Comparison of ENCODE assay signal across 8 cellular contexts in the genomic region with DNA sequence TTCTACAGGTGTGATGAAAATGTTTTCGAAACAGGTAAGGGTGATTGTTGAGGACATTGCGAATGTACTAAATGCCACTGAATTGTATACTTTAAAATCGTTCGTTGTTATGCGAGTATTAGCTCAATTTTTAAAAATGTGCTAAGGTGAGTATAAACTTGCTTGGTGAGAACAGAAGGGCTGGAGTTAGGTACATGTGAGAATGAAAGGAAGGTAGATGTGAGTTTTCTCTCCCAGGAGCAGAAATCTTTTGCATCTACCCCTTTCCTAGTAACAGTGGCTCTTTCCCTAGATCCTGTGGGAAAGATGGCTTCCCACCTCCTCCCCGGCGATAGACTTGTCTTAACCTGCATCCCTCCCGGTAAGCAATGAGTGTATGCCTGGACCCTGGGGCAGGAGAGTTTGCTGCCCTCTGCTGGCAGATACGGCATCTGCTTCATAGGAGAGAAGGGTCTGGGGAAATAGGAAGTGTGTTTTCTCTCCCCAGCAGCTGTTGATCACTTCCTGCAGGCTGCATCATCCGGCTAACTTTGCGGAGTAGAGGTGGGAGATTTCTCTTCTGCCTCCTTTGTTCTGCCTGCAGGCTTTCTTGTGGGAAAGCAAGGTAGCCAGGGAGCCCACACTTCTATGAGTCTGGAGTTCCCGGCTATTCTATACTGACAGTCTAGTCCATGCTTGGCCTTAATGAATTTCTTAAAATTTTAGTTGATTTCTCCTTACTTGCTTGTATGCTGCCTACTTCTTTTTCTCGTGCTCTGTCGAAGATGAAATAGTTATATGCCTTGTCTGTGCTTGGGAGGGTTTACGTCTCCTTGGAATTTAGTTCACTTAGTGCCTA.
A peak's percentile ranks its signal among the peaks of the same experiment; 100 is the strongest.
DNase-seq lines count a peak whose midpoint lies in the region; ATAC-seq and TF ChIP-seq lines count a peak whose summit lies in the region.

No MANE protein-coding gene starts in this region.

- POLR2A ChIA-PET in OCI-LY7 (lab: Charles Lee) = interaction anchor here (0.5 to 0.7 kb wide), 2 partner anchors 164 to 377 kb away, joined by 3 to 5 read pairs; no protein-coding TSS in a partner anchor

- no TSS peak for BruUV-seq in OCI-LY7 (replicated peaks; lab: Mats Ljungman, UMichigan)

- H3K27me3 ChIP-seq in prostate gland (replicated peaks; ENCODE audit: insufficient read depth) = no peaks in the 10 kb centered on the region

- H3K4me2 ChIP-seq in OCI-LY7 (ENCODE audit: low read length) = no peak overlapping the region

- no peaks in the 10 kb centered on the region for H3K36me3 Mint-ChIP-seq in activated T-cell treated with anti-CD3 and anti-CD28 coated beads, Interleukin-2, amount 50 U/mL, for 24 hours (ENCODE audit: low read depth)

- H3K36me3 ChIP-seq in OCI-LY7 (ENCODE audit: insufficient read depth, low read length) (no peaks in the 10 kb centered on the region), prostate gland (no peaks in the 10 kb centered on the region)

- no peak overlapping the region for H3K4me3 ChIP-seq in OCI-LY7 (ENCODE audit: low read depth, low read length, poor library complexity, severe bottlenecking)
- H3K4me3 ChIP-seq in prostate gland = no peak overlapping the region

- H3K27me3 Mint-ChIP-seq in activated T-cell treated with anti-CD3 and anti-CD28 coated beads, Interleukin-2, amount 50 U/mL, for 24 hours = no peaks in the 10 kb centered on the region

- CTCF ChIA-PET in OCI-LY7 (lab: Charles Lee; ENCODE audit: unreplicated experiment) = interaction anchor here (0.6 kb wide), 1 partner anchor 97 kb away, joined by 6 read pairs; no protein-coding TSS in a partner anchor

- H3K4me3 Mint-ChIP-seq in activated T-cell treated with anti-CD3 and anti-CD28 coated beads, Interleukin-2, amount 50 U/mL, for 24 hours = no peak overlapping the region

- H4K20me1 ChIP-seq in OCI-LY7 (ENCODE audit: insufficient read depth, low read length) = no peaks in the 10 kb centered on the region

- DNase-seq in DMS53 treated with DMSO at 0.1 percent for 48 hours (lab: John Stamatoyannopoulos, UW; ENCODE audit: unreplicated experiment) (peak; percentile 91), OCI-LY7 (ENCODE audit: low spot score) (peak; percentile 73), germinal center (ENCODE audit: low spot score) (peak; percentile 59), prostate gland (ENCODE audit: low spot score) (peak; percentile 36), AG08396 (ENCODE audit: low spot score) (no peak)
- peak; percentile 67 for DNase-seq in activated T-cell treated with anti-CD3 and anti-CD28 coated beads, Interleukin-2, amount 50 U/mL, for 24 hours

- TF ChIP-seq POLR2A in prostate gland (IDR thresholded peaks at IDR 0.05) = no peak

- H3K9me2 ChIP-seq in OCI-LY7 (ENCODE audit: insufficient read depth, low read length) = no peaks in the 10 kb centered on the region

- intact Hi-C loops in OCI-LY7 (cut with micrococcal nuclease; ENCODE audit: unreplicated experiment) = loop anchor here (5.0 to 10.0 kb wide), 6 partner anchors 143 to 811 kb away; no protein-coding TSS in a partner anchor
- intact Hi-C loops in prostate gland (cut with DNase I) = no loop called here

- no peaks in the 10 kb centered on the region for H3K79me2 ChIP-seq in OCI-LY7 (ENCODE audit: insufficient read depth, low read depth, low read length)

- TF ChIP-seq CTCF in OCI-LY7 (conservative IDR thresholded peaks at IDR 0.05; ENCODE audit: low read length) (peak; percentile 89), prostate gland (IDR thresholded peaks at IDR 0.05) (peak in 3 of 4 experiments; percentile 50 to 62 (median 60))

- WGBS in prostate gland = 81% methylated on average over 15 of the region's 15 CpGs

- H3K4me1 ChIP-seq in OCI-LY7 (ENCODE audit: insufficient read depth, low read length, poor library complexity, severe bottlenecking) = no peaks in the 10 kb centered on the region
- H3K4me1 ChIP-seq in prostate gland (replicated peaks) = no peaks in the 10 kb centered on the region

- peak overlapping the region; percentile 74 for H2AFZ ChIP-seq in OCI-LY7 (ENCODE audit: low read length)

- H3K9me3 ChIP-seq in OCI-LY7 (ENCODE audit: low read length) = no peaks in the 10 kb centered on the region
- H3K9me3 ChIP-seq in prostate gland = no peaks in the 10 kb centered on the region

- H3K27ac Mint-ChIP-seq in activated T-cell treated with anti-CD3 and anti-CD28 coated beads, Interleukin-2, amount 50 U/mL, for 24 hours = no peak overlapping the region

- no peaks in the 10 kb centered on the region for H3K9me3 Mint-ChIP-seq in activated T-cell treated with anti-CD3 and anti-CD28 coated beads, Interleukin-2, amount 50 U/mL, for 24 hours

- no peak overlapping the region for H3K27ac ChIP-seq in OCI-LY7 (ENCODE audit: low read depth, low read length, poor library complexity, severe bottlenecking)
- no peak overlapping the region for H3K27ac ChIP-seq in prostate gland

- peak; percentile 99 for ATAC-seq in GM21390 (IDR thresholded peaks at IDR 0.05; ENCODE audit: unreplicated experiment)
- peak; percentile 99 for ATAC-seq in HG03571 (IDR thresholded peaks at IDR 0.05; ENCODE audit: unreplicated experiment)

- peaks cover 2% of the 10 kb centered on the region for H3K4me1 Mint-ChIP-seq in activated T-cell treated with anti-CD3 and anti-CD28 coated beads, Interleukin-2, amount 50 U/mL, for 24 hours (ENCODE audit: low read depth)
